ENCODE assay signal across 10 cellular contexts in genomic region chr3:186569779-186570095, GRCh38. TPM values are rescaled to one million over a fixed set of nuclear protein-coding genes. Genes with fewer than 3 reads are reported as not detected.
DNase-seq lines count a peak whose midpoint lies in the region; ATAC-seq and TF ChIP-seq lines count a peak whose summit lies in the region.
"Had no signal": no experiment of that assay in that cellular context is flagged by ENCODE, and none has a peak within 500 bp of the region (broad histone marks: within the 10 kb centered on the region; RNA-seq: fewer than 3 reads in every experiment).

No MANE protein-coding gene starts in this region.

- no peak overlapping the region for H2BK5ac ChIP-seq in IMR-90 (ENCODE audit: low read depth, low read length, poor library complexity, severe bottlenecking)

- H2AFZ ChIP-seq in IMR-90 (replicated peaks; ENCODE audit: low read length, poor library complexity), result peak overlapping the region; percentile 100

- TF ChIP-seq CTCF in A673 (conservative IDR thresholded peaks at IDR 0.05; ENCODE audit: low read depth, low read length) (no peak), IMR-90 (conservative IDR thresholded peaks at IDR 0.05; ENCODE audit: low read depth, low read length) (no peak)

- ATAC-seq in IMR-90 (ENCODE audit: low read depth), result no peak

- intact Hi-C loops in A673 (cut with micrococcal nuclease; ENCODE audit: unreplicated experiment) (loop anchor here (10.0 kb wide), 1 partner anchor 465 kb away; the partner anchor contains the start of gene ETV5), IMR-90 (cut with micrococcal nuclease) (loop anchor here (5.0 to 10.0 kb wide), 2 partner anchors 215 to 462 kb away; partner anchors contain the start of genes EIF4A2 and ETV5), head of caudate nucleus (cut with DNase I) (no loop called here)

- H4K5ac ChIP-seq in IMR-90 (ENCODE audit: low read depth, low read length), result no peak overlapping the region

- peak overlapping the region; percentile 49; the same call in 1 of the 2 replicates for H3K4ac ChIP-seq in IMR-90 (ENCODE audit: low read depth, low read length)

- H2BK20ac ChIP-seq in IMR-90 (ENCODE audit: low read depth, low read length), result no peak overlapping the region

- CTCF ChIA-PET in A673 (lab: Charles Lee), result interaction anchor here (1.0 to 1.7 kb wide), 3 partner anchors 29 to 48 kb away, joined by 3 to 7 read pairs (median 6); no protein-coding TSS in a partner anchor
- CTCF ChIA-PET in IMR-90 (lab: Yijun Ruan, JAX), result interaction anchor here (1.0 kb wide), 1 partner anchor 47 kb away, joined by 5 read pairs; no protein-coding TSS in a partner anchor

- peak overlapping the region; percentile 39 to 80; a peak in 3 of 4 replicates for H4K8ac ChIP-seq in IMR-90 (ENCODE audit: low read depth in 2 of 2, low read length in 2 of 2)

- H3K9ac ChIP-seq in IMR-90 (ENCODE audit: low read depth, low read length), result peak overlapping the region; percentile 12; the same call in 1 of the 2 replicates
- peak overlapping the region; percentile 86 for H3K9ac ChIP-seq in muscle layer of colon (ENCODE audit: low read length)

- POLR2A ChIA-PET in A673 (lab: Charles Lee; ENCODE audit: low non-redundant PET), result interaction anchor here (0.6 kb wide), 1 partner anchor 218 kb away, joined by 3 read pairs; no protein-coding TSS in a partner anchor
- POLR2A ChIA-PET in IMR-90 (lab: Charles Lee; ENCODE audit: unreplicated experiment), result no interaction called here

- no peak overlapping the region for H3K18ac ChIP-seq in IMR-90 (ENCODE audit: low read depth, low read length)

- no CpG with 5 or more reads among the region's 7 CpGs for WGBS in IMR-90 (ENCODE audit: extremely low coverage in 2 of 2, insufficient read length in 1 of 2), 2 experiments

- H3K27me3 ChIP-seq in A673 (replicated peaks; ENCODE audit: insufficient read depth, low read depth, low read length, poor library complexity) (no peaks in the 10 kb centered on the region), IMR-90 (ENCODE audit: control insufficient read depth, insufficient read depth, low read length) (no peaks in the 10 kb centered on the region), muscle layer of colon (ENCODE audit: control insufficient read depth in 1 of 2, insufficient read depth in 2 of 2, low read length in 2 of 2) (no peaks in the 10 kb centered on the region)

- peak overlapping the region; percentile 51 for H2AK9ac ChIP-seq in IMR-90 (replicated peaks; ENCODE audit: low read depth, low read length, poor library complexity)

- no peak for TF ChIP-seq RAD21 in IMR-90 (IDR thresholded peaks at IDR 0.05; ENCODE audit: low read length)

- TF ChIP-seq POLR2A in IMR-90 (IDR thresholded peaks at IDR 0.05; ENCODE audit: low read depth, low read length), result no peak

- no peak overlapping the region for H3K56ac ChIP-seq in IMR-90 (ENCODE audit: extremely low read depth, insufficient read depth, low read length)

- H3K4me3 ChIP-seq in A673 (ENCODE audit: low read depth, low read length, poor library complexity, severe bottlenecking) (peak overlapping the region; percentile 96), IMR-90 (ENCODE audit: insufficient read depth, low read depth, low read length) (peak overlapping the region; percentile 66), muscle layer of colon (ENCODE audit: low read depth in 1 of 2, low read length in 2 of 2) (peak overlapping the region; percentile 62 to 81)

- H3K14ac ChIP-seq in IMR-90 (replicated peaks; ENCODE audit: low read depth, low read length), result 0 out of 2 replicates have a peak overlapping the region, but pooled peaks have one; percentile 27

- no peaks in the 10 kb centered on the region for H4K20me1 ChIP-seq in IMR-90 (ENCODE audit: insufficient read depth, low read length)

- 0 out of 2 replicates have a peak, but pooled peaks cover 2% of the 10 kb centered on the region for H3K9me1 ChIP-seq in IMR-90 (ENCODE audit: insufficient read depth, low read length)

- H3K4me1 ChIP-seq in A673 (ENCODE audit: insufficient read depth, low read length, poor library complexity, severe bottlenecking) (peaks cover 17% of the 10 kb centered on the region), IMR-90 (ENCODE audit: control insufficient read depth, insufficient read depth, low read length) (peaks cover 6% of the 10 kb centered on the region; the same call in 1 of the 2 replicates), muscle layer of colon (ENCODE audit: insufficient read depth, low read length) (peaks cover 32% of the 10 kb centered on the region)

- no peak overlapping the region for H4K91ac ChIP-seq in IMR-90 (ENCODE audit: insufficient read depth, low read depth, low read length)

- H3K27ac ChIP-seq in A673 (ENCODE audit: low read depth, low read length, poor library complexity, severe bottlenecking) (peak overlapping the region; percentile 66), IMR-90 (ENCODE audit: insufficient read depth, low read length) (no peak overlapping the region), caudate nucleus (ENCODE audit: low read depth, low read length) (peak overlapping the region; percentile 56), muscle layer of colon (ENCODE audit: low read depth, low read length) (peak overlapping the region; percentile 83)

- no peak for DNase-seq in A673 (ENCODE audit: low spot score)
- no peak for DNase-seq in IMR-90
- no peak for DNase-seq in caudate nucleus (lab: John Stamatoyannopoulos, UW)
- DNase-seq in stimulated activated CD4-positive, alpha-beta T cell treated with anti-CD3 and anti-CD28 coated beads, Interleukin-15, amount 100 ng/mL, for 24 hours, result no peak
- DNase-seq in NCI-H128 (lab: John Stamatoyannopoulos, UW; ENCODE audit: unreplicated experiment), result no peak
- no peak for DNase-seq in head of caudate nucleus
- no peak for DNase-seq in T-helper 9 cell

- peak overlapping the region; percentile 91 for H3K4me2 ChIP-seq in IMR-90 (ENCODE audit: low read depth, low read length)

- TSS peak; percentile 80 for BruUV-seq in A673 (replicated peaks; lab: Mats Ljungman, UMichigan)
- BruUV-seq in IMR-90 (replicated peaks; lab: Mats Ljungman, UMichigan), result no TSS peak

- dilution Hi-C loops in IMR-90 (cut with HindIII; ENCODE audit: low sequenced_read_pairs, unreplicated experiment), result no loop called here

- in situ Hi-C loops in IMR-90 (cut with MboI; ENCODE audit: low sequenced_read_pairs), result no loop called here

- no peak overlapping the region for H3K23ac ChIP-seq in IMR-90 (ENCODE audit: low read depth, low read length)

- no peak overlapping the region for H2BK120ac ChIP-seq in IMR-90 (ENCODE audit: low read depth, low read length)

- H3K9me3 ChIP-seq in A673 (ENCODE audit: low read depth, low read length, poor library complexity, severe bottlenecking) (no peaks in the 10 kb centered on the region), IMR-90 (ENCODE audit: control insufficient read depth, insufficient read depth, low read length) (no peaks in the 10 kb centered on the region), muscle layer of colon (ENCODE audit: low read length) (no peaks in the 10 kb centered on the region)

- no peak overlapping the region for H2AK5ac ChIP-seq in IMR-90 (ENCODE audit: low read depth, low read length)

- H3K36me3 ChIP-seq in A673 (ENCODE audit: insufficient read depth, low read length, poor library complexity, severe bottlenecking), result peaks cover 27% of the 10 kb centered on the region
- H3K36me3 ChIP-seq in IMR-90 (ENCODE audit: control insufficient read depth, insufficient read depth, low read length), result no peaks in the 10 kb centered on the region
- H3K36me3 ChIP-seq in muscle layer of colon (ENCODE audit: insufficient read depth, low read length), result peaks cover 21% of the 10 kb centered on the region

- H2BK15ac ChIP-seq in IMR-90 (ENCODE audit: low read depth, low read length), result no peak overlapping the region

- H3K79me1 ChIP-seq in IMR-90 (ENCODE audit: low read depth in 1 of 2, low read length in 2 of 2), result peaks cover 17 to 39% of the 10 kb centered on the region in 2 experiments

TF ChIP-seq in IMR-90, 13 proteins besides CTCF, POLR2A, EP300 and RAD21 (continues in another document):
- TF ChIP-seq BHLHE40 (IDR thresholded peaks at IDR 0.05; ENCODE audit: low read depth, low read length) (no peak), CHD1 (IDR thresholded peaks at IDR 0.05; ENCODE audit: low read depth, low read length) (no peak), ELK1 (IDR thresholded peaks at IDR 0.05; ENCODE audit: borderline replicate concordance, low read depth, low read length) (no peak), NFE2L2 (IDR thresholded peaks at IDR 0.05; ENCODE audit: low read depth, low read length) (no peak), FOS (IDR thresholded peaks at IDR 0.05; ENCODE audit: low read depth, low read length) (no peak), CEBPB (IDR thresholded peaks at IDR 0.05; ENCODE audit: low read depth, low read length) (no peak), MXI1 (IDR thresholded peaks at IDR 0.05; ENCODE audit: borderline replicate concordance, low read depth, low read length) (no peak), RCOR1 (IDR thresholded peaks at IDR 0.05; ENCODE audit: insufficient replicate concordance, low read length) (no peak), RFX5 (IDR thresholded peaks at IDR 0.05; ENCODE audit: low read depth, low read length) (no peak)

RNA-seq across cellular contexts. Expression of gene DNAJB11, which starts 0.8 kb away (rescaled TPM):
- total RNA-seq in A673 (2021) (94.1 and 103 TPM in 2 replicates), IMR-90 (2012; rRNA removed) (27.4 and 62.8 TPM in 2 replicates)
- polyA plus RNA-seq in IMR-90 (2012; rRNA removed), result 42.4 and 48.6 TPM in 2 replicates
- 16.5 and 35.2 TPM in 2 replicates for polyA plus RNA-seq in IMR-90 (2012; cell fraction: cytosol; rRNA removed)
- 9.1 and 32.7 TPM in 2 replicates for polyA plus RNA-seq in IMR-90 (2012; cell fraction: nucleus; rRNA removed; ENCODE audit: low replicate concordance)

RNA-seq across cellular contexts. Expression of gene TBCCD1, which starts 2.6 kb away (rescaled TPM):
- total RNA-seq in A673 (2021) (19.4 and 20.1 TPM in 2 replicates), IMR-90 (2012; rRNA removed) (17.8 and 19.7 TPM in 2 replicates)
- polyA plus RNA-seq in IMR-90 (2012; rRNA removed), result 6.5 and 7.9 TPM in 2 replicates
- polyA plus RNA-seq in IMR-90 (2012; cell fraction: cytosol; rRNA removed), result 3.5 and 3.7 TPM in 2 replicates
- polyA plus RNA-seq in IMR-90 (2012; cell fraction: nucleus; rRNA removed; ENCODE audit: low replicate concordance), result 4.8 and 20.3 TPM in 2 replicates

RNA-seq across cellular contexts. Expression of gene CRYGS, which starts 25.6 kb away (rescaled TPM):
- 3.6 and 3.9 TPM in 2 replicates for total RNA-seq in A673 (2021)
- 0.36 and 0.56 TPM in 2 replicates for total RNA-seq in IMR-90 (2012; rRNA removed)
- polyA plus RNA-seq in IMR-90 (2012; rRNA removed), result 2.1 TPM in 2 replicates
- 0.23 and 0.35 TPM in 2 replicates for polyA plus RNA-seq in IMR-90 (2012; cell fraction: cytosol; rRNA removed)
- polyA plus RNA-seq in IMR-90 (2012; cell fraction: nucleus; rRNA removed; ENCODE audit: low replicate concordance), result 10.3 and 23.1 TPM in 2 replicates

RNA-seq across cellular contexts. Expression of gene AHSG, which starts 43.1 kb away (rescaled TPM):
- 3.2 and 4.9 TPM in 2 replicates for total RNA-seq in A673 (2021)
- not detected in 2 replicates for total RNA-seq in IMR-90 (2012; rRNA removed)
- not detected in 2 replicates for polyA plus RNA-seq in IMR-90 (2012; rRNA removed)
- 0.04 TPM in 2 replicates for polyA plus RNA-seq in IMR-90 (2012; cell fraction: cytosol; rRNA removed)
- 0.05 TPM in 1 of 2 replicates, not detected in the other for polyA plus RNA-seq in IMR-90 (2012; cell fraction: nucleus; rRNA removed; ENCODE audit: low replicate concordance)
- total RNA-seq: glomerular endothelial cell, NCI-H460 had no signal
